Comparison of ENCODE assay signal across 8 cellular contexts in the genomic region with DNA sequence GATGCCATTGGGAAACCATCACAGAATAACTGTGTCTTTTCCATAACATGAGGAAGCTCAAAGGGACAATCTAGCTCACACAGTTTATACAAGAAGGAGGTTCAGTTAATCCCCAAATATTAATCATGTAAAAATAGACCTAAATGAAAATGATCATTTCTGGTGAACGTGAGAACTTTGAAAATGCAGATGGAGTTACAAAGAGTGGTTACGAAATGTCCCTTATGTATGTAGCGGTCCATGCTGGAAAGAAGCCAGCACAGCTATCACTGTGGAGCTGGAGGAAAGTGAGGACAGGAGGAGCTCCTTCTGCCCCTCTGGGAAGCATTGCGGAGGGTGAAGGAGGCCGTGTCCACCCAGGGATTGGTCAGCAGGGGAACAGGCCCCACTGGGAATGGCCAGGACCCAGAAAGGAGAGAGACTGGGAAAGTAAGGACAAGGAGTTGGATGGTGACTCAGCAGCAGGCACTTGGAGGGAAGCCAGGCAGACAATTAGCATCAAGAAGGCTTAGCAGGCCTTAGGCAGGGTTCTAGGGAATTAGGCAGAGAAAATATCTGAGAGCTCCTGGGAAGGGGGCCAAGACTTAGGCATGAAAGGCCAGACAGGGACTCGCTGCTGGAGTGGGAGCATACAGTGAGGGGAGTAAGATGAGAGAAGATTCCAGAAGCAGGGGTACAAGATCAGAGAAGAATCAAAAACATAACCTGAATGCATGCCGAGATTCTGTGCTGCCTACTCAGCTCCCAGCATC.
DNase-seq lines count a peak whose midpoint lies in the region; ATAC-seq and TF ChIP-seq lines count a peak whose summit lies in the region.

No MANE protein-coding gene starts in this region.

- H3K9me3 ChIP-seq in left ventricle myocardium inferior (replicated peaks): no peaks in the 10 kb centered on the region
- H3K9me3 ChIP-seq in sigmoid colon: no peaks in the 10 kb centered on the region
- H3K9me3 ChIP-seq in CD4-positive, alpha-beta T cell (ENCODE audit: control insufficient read depth, low read length): no peaks in the 10 kb centered on the region

- no peaks in the 10 kb centered on the region; the same call in 1 of the 2 replicates for H3K9me3 Mint-ChIP-seq in WTC11
- no peaks in the 10 kb centered on the region for H3K9me3 Mint-ChIP-seq in CD4-positive, alpha-beta T cell

- H3K27ac Mint-ChIP-seq in WTC11: peak overlapping the region; percentile 48; the same call in 1 of the 2 replicates
- H3K27ac Mint-ChIP-seq in CD4-positive, alpha-beta T cell: no peak overlapping the region

- TF ChIP-seq POLR2A in sigmoid colon (IDR thresholded peaks at IDR 0.05): no peak

- H3K27ac ChIP-seq in ACC112 (ENCODE audit: low read depth, low read length) (peak overlapping the region; percentile 66), left ventricle myocardium inferior (replicated peaks) (peak overlapping the region; percentile 64), sigmoid colon (peak overlapping the region; percentile 50 to 80 (median 70))
- no peak overlapping the region for H3K27ac ChIP-seq in CD4-positive, alpha-beta T cell (ENCODE audit: low read depth, low read length)

- H3K36me3 Mint-ChIP-seq in WTC11: no peaks in the 10 kb centered on the region
- no peaks in the 10 kb centered on the region for H3K36me3 Mint-ChIP-seq in CD4-positive, alpha-beta T cell (ENCODE audit: low read depth)

- H3K27me3 ChIP-seq in ACC112 (ENCODE audit: insufficient read depth, low read length): peaks cover 13% of the 10 kb centered on the region
- H3K27me3 ChIP-seq in left ventricle myocardium inferior (ENCODE audit: low read depth): no peaks in the 10 kb centered on the region
- H3K27me3 ChIP-seq in sigmoid colon: no peaks in the 10 kb centered on the region
- peaks cover 26% of the 10 kb centered on the region for H3K27me3 ChIP-seq in CD4-positive, alpha-beta T cell (ENCODE audit: control insufficient read depth, insufficient read depth, low read length)

- intact Hi-C loops in left ventricle myocardium inferior (cut with micrococcal nuclease): loop anchor here (10.0 kb wide), 1 partner anchor 204 kb away; no protein-coding TSS in a partner anchor
- intact Hi-C loops in sigmoid colon (cut with DNase I): loop anchor here (10.0 kb wide), 1 partner anchor 204 kb away; no protein-coding TSS in a partner anchor
- intact Hi-C loops in CD4-positive, alpha-beta T cell (cut with DNase I, micrococcal nuclease): no loop called here

- WGBS in sigmoid colon, 2 donors: 53 to 63% methylated on average over 7 of the region's 7 CpGs

- CTCF ChIA-PET in WTC11 (lab: Charles Lee): interaction anchor here (0.7 to 3.8 kb wide), 27 partner anchors 9 to 906 kb away, joined by 3 to 42 read pairs (median 4); partner anchors contain the start of gene KALRN
- CTCF ChIA-PET in CD4-positive, alpha-beta T cell (lab: Charles Lee): interaction anchor here (1.3 kb wide), 1 partner anchor 8 kb away, joined by 5 read pairs; no protein-coding TSS in a partner anchor

- TF ChIP-seq CTCF in WTC11 (IDR thresholded peaks at IDR 0.05) (no peak), left ventricle myocardium inferior (IDR thresholded peaks at IDR 0.05; ENCODE audit: borderline replicate concordance) (no peak), sigmoid colon (IDR thresholded peaks at IDR 0.05) (no peak)
- TF ChIP-seq CTCF in CD4-positive, alpha-beta T cell (IDR thresholded peaks at IDR 0.05): no peak

- H3K4me1 ChIP-seq in ACC112 (ENCODE audit: control insufficient read depth, insufficient read depth, low read length, unreplicated experiment) (peaks cover 26% of the 10 kb centered on the region), left ventricle myocardium inferior (peaks cover 33% of the 10 kb centered on the region), sigmoid colon (peaks cover 0 to 28% (median 20%) of the 10 kb centered on the region in 4 donors)

- peaks cover 27% of the 10 kb centered on the region for H3K4me1 Mint-ChIP-seq in WTC11
- no peaks in the 10 kb centered on the region for H3K4me1 Mint-ChIP-seq in CD4-positive, alpha-beta T cell (ENCODE audit: low read depth)

- POLR2A ChIA-PET in WTC11 (lab: Charles Lee): no interaction called here
- POLR2A ChIA-PET in CD4-positive, alpha-beta T cell (lab: Charles Lee): no interaction called here

- H3K79me2 ChIP-seq in ACC112 (ENCODE audit: control insufficient read depth, insufficient read depth, low read length, unreplicated experiment): no peaks in the 10 kb centered on the region

- H3K36me3 ChIP-seq in ACC112 (ENCODE audit: insufficient read depth, low read length): no peaks in the 10 kb centered on the region
- H3K36me3 ChIP-seq in left ventricle myocardium inferior: no peaks in the 10 kb centered on the region
- no peaks in the 10 kb centered on the region for H3K36me3 ChIP-seq in sigmoid colon

- no peak overlapping the region for H2AFZ ChIP-seq in ACC112 (ENCODE audit: low read length, unreplicated experiment)

- H3K4me3 ChIP-seq in ACC112 (ENCODE audit: low read depth, low read length): no peak overlapping the region
- H3K4me3 ChIP-seq in left ventricle myocardium inferior: no peak overlapping the region
- H3K4me3 ChIP-seq in sigmoid colon: no peak overlapping the region

- no peaks in the 10 kb centered on the region for H3K27me3 Mint-ChIP-seq in WTC11 (ENCODE audit: low read depth)
- H3K27me3 Mint-ChIP-seq in CD4-positive, alpha-beta T cell: peaks cover 51% of the 10 kb centered on the region

- DNase-seq in M059J (ENCODE audit: low read depth) (peak; percentile 100), WTC11 (ENCODE audit: low spot score) (no peak), left ventricle myocardium inferior (peak; percentile 68), sigmoid colon (peak; percentile 87), RPMI8226 (no peak)
- no peak for DNase-seq in activated T-cell treated with anti-CD3 and anti-CD28 coated beads, Interleukin-2, amount 50 U/mL, for 1 hour
- no peak for DNase-seq in CD4-positive, alpha-beta T cell

- peak; percentile 5; the same call in 1 of the 2 replicates for ATAC-seq in WTC11
- ATAC-seq in CD4-positive, alpha-beta T cell (ENCODE audit: poor library complexity): no peak

- peak in 1 of 4 donors; percentile 23 for TF ChIP-seq EP300 in sigmoid colon (IDR thresholded peaks at IDR 0.05)

- no peak overlapping the region for H3K4me3 Mint-ChIP-seq in WTC11
- H3K4me3 Mint-ChIP-seq in CD4-positive, alpha-beta T cell: no peak overlapping the region

TF ChIP-seq in WTC11, 78 proteins besides CTCF, POLR2A, EP300 and RAD21:
- no peak for TF ChIP-seq USF1 (CRISPR knock-in tag; IDR thresholded peaks at IDR 0.05)
- TF ChIP-seq, protein P1, sequence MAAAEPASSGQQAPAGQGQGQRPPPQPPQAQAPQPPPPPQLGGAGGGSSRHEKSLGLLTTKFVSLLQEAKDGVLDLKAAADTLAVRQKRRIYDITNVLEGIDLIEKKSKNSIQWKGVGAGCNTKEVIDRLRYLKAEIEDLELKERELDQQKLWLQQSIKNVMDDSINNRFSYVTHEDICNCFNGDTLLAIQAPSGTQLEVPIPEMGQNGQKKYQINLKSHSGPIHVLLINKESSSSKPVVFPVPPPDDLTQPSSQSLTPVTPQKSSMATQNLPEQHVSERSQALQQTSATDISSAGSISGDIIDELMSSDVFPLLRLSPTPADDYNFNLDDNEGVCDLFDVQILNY (CRISPR knock-in tag; IDR thresholded peaks at IDR 0.05): no peak
- TF ChIP-seq ZBTB21 (CRISPR knock-in tag; IDR thresholded peaks at IDR 0.05; ENCODE audit: borderline replicate concordance): no peak
- no peak for TF ChIP-seq IRF2 (CRISPR knock-in tag; IDR thresholded peaks at IDR 0.05; ENCODE audit: borderline replicate concordance, low read depth)
- TF ChIP-seq PRDM15 (CRISPR knock-in tag; IDR thresholded peaks at IDR 0.05): peak; percentile 46; the same call in 1 of the 2 replicates

Comparison
In these comparisons a context has a peak if more than half of its experiments do, and no peak if none do; other contexts are left out.
1. DNase-seq: peak in M059J (single experiment), left ventricle myocardium inferior (single experiment) and sigmoid colon (single experiment); none in WTC11 (single experiment), activated T-cell treated with anti-CD3 and anti-CD28 coated beads, Interleukin-2, amount 50 U/mL, for 1 hour (single experiment), CD4-positive, alpha-beta T cell (0 of 10) and RPMI8226 (single experiment).
2. intact Hi-C loops: an anchor here in left ventricle myocardium inferior (10.0 kb wide) and sigmoid colon (10.0 kb wide); none called in CD4-positive, alpha-beta T cell.